In the genomic region with DNA sequence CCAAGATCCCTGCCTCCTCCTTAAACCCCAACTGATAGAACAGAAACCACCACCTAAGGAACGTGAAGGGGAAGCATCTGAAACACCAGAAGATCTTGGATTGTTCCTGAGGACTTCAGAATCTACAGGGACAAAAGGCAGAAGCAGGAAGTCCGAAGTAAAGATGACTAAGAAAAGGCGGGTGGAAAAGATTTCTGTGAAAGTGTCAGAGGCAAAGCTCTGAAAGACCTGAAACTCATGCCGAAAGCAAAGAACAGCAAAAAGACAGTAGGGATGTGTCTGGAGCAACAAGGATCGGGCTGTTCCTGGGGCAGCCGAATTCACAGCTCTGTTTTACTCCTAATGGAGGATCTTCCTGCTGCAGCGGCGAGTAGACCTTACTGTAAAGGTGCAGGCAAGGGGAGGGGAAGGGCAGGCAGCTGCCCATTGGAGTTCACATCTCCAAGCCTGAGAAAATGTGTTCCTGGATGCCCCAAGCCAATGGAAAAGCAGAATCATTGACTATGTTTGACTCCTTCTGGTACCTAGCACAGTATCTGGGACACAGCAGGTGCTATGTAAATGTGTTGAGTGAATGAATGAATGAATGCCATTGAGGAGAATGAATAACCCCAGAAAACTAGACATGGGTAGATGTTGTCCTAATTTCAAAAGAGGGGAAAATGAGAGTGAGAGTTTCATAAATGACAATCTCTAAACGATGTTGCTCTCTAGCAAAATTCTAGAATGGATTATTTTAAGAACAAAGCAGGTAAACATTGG, we compare ENCODE assay signal across 1 cellular context.
A peak's percentile ranks its signal among the peaks of the same experiment; 100 is the strongest.
TF ChIP-seq lines count a peak whose summit lies in the region.

No MANE protein-coding gene starts in this region.

TF ChIP-seq in GM12878, 131 proteins besides CTCF, POLR2A, EP300 and RAD21:
- TF ChIP-seq DPF2 (IDR thresholded peaks at IDR 0.05), result no peak
- no peak for TF ChIP-seq ZBED1 (IDR thresholded peaks at IDR 0.05; ENCODE audit: borderline replicate concordance)
- 0 out of 2 replicates have a peak, but pooled peaks have one; percentile 5 for TF ChIP-seq MTA2 (IDR thresholded peaks at IDR 0.05; ENCODE audit: low read depth)
- no peak for TF ChIP-seq CHD2 (IDR thresholded peaks at IDR 0.05; ENCODE audit: borderline replicate concordance, low read depth, low read length)
- TF ChIP-seq ZNF24 (IDR thresholded peaks at IDR 0.05), result peak; percentile 85
- TF ChIP-seq CHD4 (IDR thresholded peaks at IDR 0.05), result no peak
- TF ChIP-seq IKZF2 (IDR thresholded peaks at IDR 0.05), result peak in 1 of 2 experiments; percentile 33; a peak in 1 of 4 replicates
- TF ChIP-seq HDGF (IDR thresholded peaks at IDR 0.05), result 0 out of 2 replicates have a peak, but pooled peaks have one; percentile 1
- peak; percentile 36; the same call in 1 of the 2 replicates for TF ChIP-seq IKZF1 (conservative IDR thresholded peaks at IDR 0.05)
- TF ChIP-seq, protein P1, sequence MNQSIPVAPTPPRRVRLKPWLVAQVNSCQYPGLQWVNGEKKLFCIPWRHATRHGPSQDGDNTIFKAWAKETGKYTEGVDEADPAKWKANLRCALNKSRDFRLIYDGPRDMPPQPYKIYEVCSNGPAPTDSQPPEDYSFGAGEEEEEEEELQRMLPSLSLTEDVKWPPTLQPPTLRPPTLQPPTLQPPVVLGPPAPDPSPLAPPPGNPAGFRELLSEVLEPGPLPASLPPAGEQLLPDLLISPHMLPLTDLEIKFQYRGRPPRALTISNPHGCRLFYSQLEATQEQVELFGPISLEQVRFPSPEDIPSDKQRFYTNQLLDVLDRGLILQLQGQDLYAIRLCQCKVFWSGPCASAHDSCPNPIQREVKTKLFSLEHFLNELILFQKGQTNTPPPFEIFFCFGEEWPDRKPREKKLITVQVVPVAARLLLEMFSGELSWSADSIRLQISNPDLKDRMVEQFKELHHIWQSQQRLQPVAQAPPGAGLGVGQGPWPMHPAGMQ (IDR thresholded peaks at IDR 0.05; ENCODE audit: borderline replicate concordance), result no peak
- no peak for TF ChIP-seq RUNX3 (IDR thresholded peaks at IDR 0.05; ENCODE audit: low read length)
